Comparison of ENCODE assay signal across 5 cellular contexts in genomic region chr13:35332134-35332533, GRCh38.
"Had no signal": no experiment of that assay in that cellular context is flagged by ENCODE, and none has a peak within 500 bp of the region (broad histone marks: within the 10 kb centered on the region; RNA-seq: fewer than 3 reads in every experiment).

No MANE protein-coding gene starts in this region.

- H3K4me3 ChIP-seq: K562 had no signal

- ATAC-seq: HepG2, K562 had no signal

- DNase-seq: IMR-90, KBM-7, KG1 had no signal
